14 cellular contexts compared by ENCODE assay signal in genomic region chr2:238761802-238762373, GRCh38.
A peak's percentile ranks its signal among the peaks of the same experiment; 100 is the strongest.
DNase-seq lines count a peak whose midpoint lies in the region; ATAC-seq, FAIRE-seq and TF ChIP-seq lines count a peak whose summit lies in the region.
"Had no signal": no experiment of that assay in that cellular context is flagged by ENCODE, and none has a peak within 500 bp of the region (broad histone marks: within the 10 kb centered on the region; RNA-seq: fewer than 3 reads in every experiment).

No MANE protein-coding gene starts in this region.

- no peaks in the 10 kb centered on the region for H3K79me2 ChIP-seq in K562 (ENCODE audit: control insufficient read depth, insufficient read depth, low read length)

- 0% methylated on average over 8 of the region's 9 CpGs for WGBS in K562 (ENCODE audit: insufficient coverage, low coverage, missing lambda C conversion rate)

- DNase-seq in ELR (ENCODE audit: low read depth) (peak; percentile 23), LoVo (ENCODE audit: low spot score) (peak; percentile 1), K562 (ENCODE audit: extremely low read depth in 1 of 4, low spot score in 3 of 4) (no peak), islet precursor cell (peak; percentile 69)
- no peak for DNase-seq in naive thymus-derived CD8-positive, alpha-beta T cell
- no peak for DNase-seq in natural killer cell treated with Interleukin-12 subunit alpha and Interleukin-12 subunit beta and Interleukin-15 and Interleukin-18, amount 100 ng/mL, for 72 hours (ENCODE audit: low spot score)
- DNase-seq: activated naive CD4-positive, alpha-beta T cell; DMS153; kidney glomerular epithelial cell; NCI-H1048; PC-9 had no signal

- TF ChIP-seq POLR2A in K562 (conservative IDR thresholded peaks at IDR 0.05), result no peak

- no peaks in the 10 kb centered on the region for H3K9me3 ChIP-seq in K562 (replicated peaks; ENCODE audit: control insufficient read depth, insufficient read depth, low read depth, low read length)
- H3K9me3 ChIP-seq: vagina had no signal

- H3K27me3 ChIP-seq in K562 (ENCODE audit: control insufficient read depth in 2 of 2, insufficient read depth in 2 of 2, low read length in 2 of 2), result no peaks in the 10 kb centered on the region
- H3K27me3 ChIP-seq: vagina had no signal

- H3K36me3 ChIP-seq in K562 (ENCODE audit: control insufficient read depth, insufficient read depth, low read length), result no peaks in the 10 kb centered on the region
- H3K36me3 ChIP-seq: vagina had no signal

- intact Hi-C loops in K562 (cut with micrococcal nuclease), result no loop called here

- H3K4me2 ChIP-seq in K562 (ENCODE audit: insufficient read depth, low read length), result no peak overlapping the region
- H3K4me2 ChIP-seq: PC-9 had no signal

- POLR2A ChIA-PET in K562 (lab: Yijun Ruan, JAX), result no interaction called here
- POLR2A ChIA-PET in naive thymus-derived CD8-positive, alpha-beta T cell (lab: Charles Lee), result no interaction called here

- no peaks in the 10 kb centered on the region for H3K9me3 Mint-ChIP-seq in naive thymus-derived CD8-positive, alpha-beta T cell
- H3K9me3 Mint-ChIP-seq in activated T-helper 17 cell treated with anti-CD3 and anti-CD28 coated beads, Interleukin-2, amount 50 U/mL, for 72 hours, result no peaks in the 10 kb centered on the region
- H3K9me3 Mint-ChIP-seq in natural killer cell treated with Interleukin-12 subunit alpha and Interleukin-12 subunit beta and Interleukin-15 and Interleukin-18, amount 100 ng/mL, for 72 hours, result no peaks in the 10 kb centered on the region

- H3K27ac ChIP-seq in K562 (ENCODE audit: extremely low read depth, low read depth, low read length), result no peak overlapping the region
- H3K27ac ChIP-seq: PC-9, vagina had no signal

- H2AFZ ChIP-seq in K562 (ENCODE audit: low read depth, low read length), result no peak overlapping the region
- H2AFZ ChIP-seq: PC-9 had no signal

- FAIRE-seq in K562 (lab: Jason Lieb, UNC), result no peak

- peaks cover 26 to 58% (median 33%) of the 10 kb centered on the region in 5 donors for H3K27me3 Mint-ChIP-seq in naive thymus-derived CD8-positive, alpha-beta T cell
- H3K27me3 Mint-ChIP-seq in activated T-helper 17 cell treated with anti-CD3 and anti-CD28 coated beads, Interleukin-2, amount 50 U/mL, for 72 hours, result peaks cover 42% of the 10 kb centered on the region
- H3K27me3 Mint-ChIP-seq in natural killer cell treated with Interleukin-12 subunit alpha and Interleukin-12 subunit beta and Interleukin-15 and Interleukin-18, amount 100 ng/mL, for 72 hours, result peaks cover 37 to 52% of the 10 kb centered on the region in 2 donors

- CTCF ChIA-PET in K562 (lab: Yijun Ruan, JAX; ENCODE audit: low intra/inter-chr PET ratio), result no interaction called here

- BruUV-seq in K562 (replicated peaks; lab: Mats Ljungman, UMichigan), result no TSS peak

- no peak for TF ChIP-seq RAD21 in K562 (CRISPR knock-in tag; conservative IDR thresholded peaks at IDR 0.05 in 1 of 2, IDR thresholded peaks at IDR 0.05 in 1 of 2)

- H3K27ac Mint-ChIP-seq in naive thymus-derived CD8-positive, alpha-beta T cell, result peak overlapping the region in 1 of 10 donors; percentile 6
- H3K27ac Mint-ChIP-seq in activated T-helper 17 cell treated with anti-CD3 and anti-CD28 coated beads, Interleukin-2, amount 50 U/mL, for 72 hours, result no peak overlapping the region
- H3K27ac Mint-ChIP-seq in natural killer cell treated with Interleukin-12 subunit alpha and Interleukin-12 subunit beta and Interleukin-15 and Interleukin-18, amount 100 ng/mL, for 72 hours, result no peak overlapping the region

- no peak overlapping the region for H3K9ac ChIP-seq in K562 (ENCODE audit: insufficient read depth in 1 of 2, low read depth in 2 of 2, low read length in 2 of 2)

- no peaks in the 10 kb centered on the region for H3K9me1 ChIP-seq in K562 (ENCODE audit: control insufficient read depth, insufficient read depth, low read length)

- no peaks in the 10 kb centered on the region for H3K4me1 Mint-ChIP-seq in naive thymus-derived CD8-positive, alpha-beta T cell
- H3K4me1 Mint-ChIP-seq in activated T-helper 17 cell treated with anti-CD3 and anti-CD28 coated beads, Interleukin-2, amount 50 U/mL, for 72 hours, result no peaks in the 10 kb centered on the region
- no peaks in the 10 kb centered on the region for H3K4me1 Mint-ChIP-seq in natural killer cell treated with Interleukin-12 subunit alpha and Interleukin-12 subunit beta and Interleukin-15 and Interleukin-18, amount 100 ng/mL, for 72 hours (ENCODE audit: low read depth in 2 of 2)

- TF ChIP-seq EP300 in K562 (IDR thresholded peaks at IDR 0.05; ENCODE audit: low read length), result no peak

- ATAC-seq in K562, result no peak
- no peak for ATAC-seq in naive thymus-derived CD8-positive, alpha-beta T cell
- ATAC-seq in activated T-helper 17 cell treated with anti-CD3 and anti-CD28 coated beads, Interleukin-2, amount 50 U/mL, for 72 hours (replicated peaks), result no peak
- no peak for ATAC-seq in HG03095 (IDR thresholded peaks at IDR 0.05; ENCODE audit: unreplicated experiment)
- ATAC-seq in natural killer cell treated with Interleukin-12 subunit alpha and Interleukin-12 subunit beta and Interleukin-15 and Interleukin-18, amount 100 ng/mL, for 72 hours, result no peak

- TF ChIP-seq CTCF in K562 (IDR thresholded peaks at IDR 0.05 in 2 of 3, conservative IDR thresholded peaks at IDR 0.05 in 1 of 3; ENCODE audit: insufficient read depth in 2 of 3, low read depth in 1 of 3, low read length in 3 of 3), result no peak

- H3K36me3 Mint-ChIP-seq in naive thymus-derived CD8-positive, alpha-beta T cell, result no peaks in the 10 kb centered on the region
- H3K36me3 Mint-ChIP-seq in activated T-helper 17 cell treated with anti-CD3 and anti-CD28 coated beads, Interleukin-2, amount 50 U/mL, for 72 hours (ENCODE audit: low read depth), result no peaks in the 10 kb centered on the region
- no peaks in the 10 kb centered on the region for H3K36me3 Mint-ChIP-seq in natural killer cell treated with Interleukin-12 subunit alpha and Interleukin-12 subunit beta and Interleukin-15 and Interleukin-18, amount 100 ng/mL, for 72 hours

- H3K4me1 ChIP-seq in K562 (replicated peaks in 1 of 2; ENCODE audit: control insufficient read depth in 2 of 2, insufficient read depth in 2 of 2, low read length in 2 of 2), result no peaks in the 10 kb centered on the region
- H3K4me1 ChIP-seq: vagina had no signal

- no peaks in the 10 kb centered on the region for H4K20me1 ChIP-seq in K562 (replicated peaks; ENCODE audit: control insufficient read depth, insufficient read depth, low read length)

- in situ Hi-C loops in K562 (cut with MboI), result no loop called here

- no peak overlapping the region for H3K4me3 ChIP-seq in K562
- H3K4me3 ChIP-seq: PC-9, vagina had no signal

- no peak overlapping the region for H3K4me3 Mint-ChIP-seq in naive thymus-derived CD8-positive, alpha-beta T cell
- no peak overlapping the region for H3K4me3 Mint-ChIP-seq in activated T-helper 17 cell treated with anti-CD3 and anti-CD28 coated beads, Interleukin-2, amount 50 U/mL, for 72 hours
- no peak overlapping the region for H3K4me3 Mint-ChIP-seq in natural killer cell treated with Interleukin-12 subunit alpha and Interleukin-12 subunit beta and Interleukin-15 and Interleukin-18, amount 100 ng/mL, for 72 hours

TF ChIP-seq in K562, 482 proteins besides CTCF, POLR2A, EP300 and RAD21:
- TF ChIP-seq EHMT2 (IDR thresholded peaks at IDR 0.05) (peak; percentile 83), MIER1 (IDR thresholded peaks at IDR 0.05; ENCODE audit: low read depth) (peak; percentile 63; the same call in 1 of the 2 replicates)
- TF ChIP-seq, protein P1, sequence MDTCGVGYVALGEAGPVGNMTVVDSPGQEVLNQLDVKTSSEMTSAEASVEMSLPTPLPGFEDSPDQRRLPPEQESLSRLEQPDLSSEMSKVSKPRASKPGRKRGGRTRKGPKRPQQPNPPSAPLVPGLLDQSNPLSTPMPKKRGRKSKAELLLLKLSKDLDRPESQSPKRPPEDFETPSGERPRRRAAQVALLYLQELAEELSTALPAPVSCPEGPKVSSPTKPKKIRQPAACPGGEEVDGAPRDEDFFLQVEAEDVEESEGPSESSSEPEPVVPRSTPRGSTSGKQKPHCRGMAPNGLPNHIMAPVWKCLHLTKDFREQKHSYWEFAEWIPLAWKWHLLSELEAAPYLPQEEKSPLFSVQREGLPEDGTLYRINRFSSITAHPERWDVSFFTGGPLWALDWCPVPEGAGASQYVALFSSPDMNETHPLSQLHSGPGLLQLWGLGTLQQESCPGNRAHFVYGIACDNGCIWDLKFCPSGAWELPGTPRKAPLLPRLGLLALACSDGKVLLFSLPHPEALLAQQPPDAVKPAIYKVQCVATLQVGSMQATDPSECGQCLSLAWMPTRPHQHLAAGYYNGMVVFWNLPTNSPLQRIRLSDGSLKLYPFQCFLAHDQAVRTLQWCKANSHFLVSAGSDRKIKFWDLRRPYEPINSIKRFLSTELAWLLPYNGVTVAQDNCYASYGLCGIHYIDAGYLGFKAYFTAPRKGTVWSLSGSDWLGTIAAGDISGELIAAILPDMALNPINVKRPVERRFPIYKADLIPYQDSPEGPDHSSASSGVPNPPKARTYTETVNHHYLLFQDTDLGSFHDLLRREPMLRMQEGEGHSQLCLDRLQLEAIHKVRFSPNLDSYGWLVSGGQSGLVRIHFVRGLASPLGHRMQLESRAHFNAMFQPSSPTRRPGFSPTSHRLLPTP (IDR thresholded peaks at IDR 0.05; ENCODE audit: borderline replicate concordance, extremely low read depth, insufficient read length), result no peak

Comparison
In these comparisons a context has a peak if more than half of its experiments do, and no peak if none do; other contexts are left out.
1. DNase-seq: peak in ELR (single experiment), LoVo (single experiment) and islet precursor cell (single experiment); none in K562 (0 of 4), naive thymus-derived CD8-positive, alpha-beta T cell (0 of 10) and natural killer cell treated with Interleukin-12 subunit alpha and Interleukin-12 subunit beta and Interleukin-15 and Interleukin-18, amount 100 ng/mL, for 72 hours (single experiment).